In genomic region chr1:99986656-99987225, GRCh38 we compare ENCODE assay signal across 18 cellular contexts. TPM values are rescaled to one million over a fixed set of nuclear protein-coding genes. Genes with fewer than 3 reads are reported as not detected.
A peak's percentile ranks its signal among the peaks of the same experiment; 100 is the strongest.
DNase-seq lines count a peak whose midpoint lies in the region; ATAC-seq and TF ChIP-seq lines count a peak whose summit lies in the region.
"Had no signal": no experiment of that assay in that cellular context is flagged by ENCODE, and none has a peak within 500 bp of the region (broad histone marks: within the 10 kb centered on the region; RNA-seq: fewer than 3 reads in every experiment).

No MANE protein-coding gene starts in this region.

- H3K4me1 Mint-ChIP-seq in endothelial cell (ENCODE audit: unreplicated experiment), result peaks cover 5% of the 10 kb centered on the region
- H3K4me1 Mint-ChIP-seq in CD8-positive, alpha-beta T cell (ENCODE audit: low read depth), result peaks cover 19% of the 10 kb centered on the region
- peaks cover 5% of the 10 kb centered on the region for H3K4me1 Mint-ChIP-seq in activated CD4-positive, alpha-beta T cell treated with anti-CD3 and anti-CD28 coated beads for 36 hours
- H3K4me1 Mint-ChIP-seq in natural killer cell, result peaks cover 6 to 22% of the 10 kb centered on the region in 2 donors
- H3K4me1 Mint-ChIP-seq: CD14-positive monocyte had no signal

- H3K27ac Mint-ChIP-seq in endothelial cell (ENCODE audit: unreplicated experiment), result peak overlapping the region; percentile 42
- H3K27ac Mint-ChIP-seq in CD8-positive, alpha-beta T cell, result no peak overlapping the region
- no peak overlapping the region for H3K27ac Mint-ChIP-seq in activated CD4-positive, alpha-beta T cell treated with anti-CD3 and anti-CD28 coated beads for 36 hours
- no peak overlapping the region for H3K27ac Mint-ChIP-seq in natural killer cell
- H3K27ac Mint-ChIP-seq: CD14-positive monocyte had no signal

- H3K27me3 ChIP-seq in lower lobe of right lung (ENCODE audit: low read depth) (no peaks in the 10 kb centered on the region), upper lobe of left lung (no peaks in the 10 kb centered on the region)
- H3K27me3 ChIP-seq in CD8-positive, alpha-beta T cell (ENCODE audit: insufficient read depth, low read length), result no peaks in the 10 kb centered on the region

- TF ChIP-seq CTCF in endothelial cell (IDR thresholded peaks at IDR 0.05; ENCODE audit: unreplicated experiment) (no peak), lower lobe of right lung (IDR thresholded peaks at IDR 0.05) (no peak), upper lobe of left lung (IDR thresholded peaks at IDR 0.05) (no peak), natural killer cell (IDR thresholded peaks at IDR 0.05) (no peak)
- TF ChIP-seq CTCF in CD8-positive, alpha-beta T cell (IDR thresholded peaks at IDR 0.05), result no peak

- H3K27ac ChIP-seq in lower lobe of right lung, result peak overlapping the region; percentile 42
- peak overlapping the region in 3 of 4 donors; percentile 46 to 69 (median 57) for H3K27ac ChIP-seq in upper lobe of left lung
- no peak overlapping the region for H3K27ac ChIP-seq in CD8-positive, alpha-beta T cell (ENCODE audit: low read depth, low read length)
- H3K27ac ChIP-seq: PC-9, SK-N-MC had no signal

- TF ChIP-seq POLR2A in upper lobe of left lung (IDR thresholded peaks at IDR 0.05), result no peak

- CTCF ChIA-PET in CD8-positive, alpha-beta T cell (lab: Charles Lee), result no interaction called here
- CTCF ChIA-PET in activated CD4-positive, alpha-beta T cell treated with anti-CD3 and anti-CD28 coated beads for 36 hours (lab: Charles Lee), result interaction anchor here (0.7 kb wide), 1 partner anchor 544 kb away, joined by 3 read pairs; no protein-coding TSS in a partner anchor

- 63 to 71% methylated on average over 2 of the region's 2 CpGs for WGBS in upper lobe of left lung, 2 donors

- intact Hi-C loops in lower lobe of right lung (cut with DNase I) (no loop called here), natural killer cell (cut with micrococcal nuclease) (no loop called here)
- intact Hi-C loops in CD8-positive, alpha-beta T cell (cut with DNase I, micrococcal nuclease), result loop anchor here in 1 of 2 experiments (1.0 kb wide), 1 partner anchor 10 kb away; no protein-coding TSS in a partner anchor
- intact Hi-C loops in activated CD4-positive, alpha-beta T cell treated with anti-CD3 and anti-CD28 coated beads for 36 hours (cut with DNase I, micrococcal nuclease), result no loop called here

- peak in 1 of 4 donors; percentile 41 for TF ChIP-seq EP300 in upper lobe of left lung (IDR thresholded peaks at IDR 0.05)

- H3K4me3 Mint-ChIP-seq in endothelial cell (ENCODE audit: unreplicated experiment) (no peak overlapping the region), natural killer cell (no peak overlapping the region)
- no peak overlapping the region for H3K4me3 Mint-ChIP-seq in CD8-positive, alpha-beta T cell
- no peak overlapping the region for H3K4me3 Mint-ChIP-seq in activated CD4-positive, alpha-beta T cell treated with anti-CD3 and anti-CD28 coated beads for 36 hours
- H3K4me3 Mint-ChIP-seq: CD14-positive monocyte had no signal

- ATAC-seq in lower lobe of right lung, result peak in 1 of 2 donors; percentile 42
- ATAC-seq in upper lobe of left lung (ENCODE audit: low FRiP score in 2 of 2), result no peak
- ATAC-seq in CD8-positive, alpha-beta T cell, result no peak
- ATAC-seq in activated CD4-positive, alpha-beta T cell treated with anti-CD3 and anti-CD28 coated beads for 36 hours, result no peak
- ATAC-seq in natural killer cell, result no peak

- H3K9me3 Mint-ChIP-seq in endothelial cell (ENCODE audit: unreplicated experiment) (peaks cover 4% of the 10 kb centered on the region), natural killer cell (no peaks in the 10 kb centered on the region)
- peaks cover 5% of the 10 kb centered on the region for H3K9me3 Mint-ChIP-seq in CD8-positive, alpha-beta T cell
- no peaks in the 10 kb centered on the region for H3K9me3 Mint-ChIP-seq in activated CD4-positive, alpha-beta T cell treated with anti-CD3 and anti-CD28 coated beads for 36 hours (ENCODE audit: low read depth)

- H3K36me3 ChIP-seq in lower lobe of right lung, result no peaks in the 10 kb centered on the region
- peaks cover 0 to 10% (median 2%) of the 10 kb centered on the region in 4 donors for H3K36me3 ChIP-seq in upper lobe of left lung
- H3K36me3 ChIP-seq in CD8-positive, alpha-beta T cell (ENCODE audit: insufficient read depth, low read length), result no peaks in the 10 kb centered on the region

- peaks cover 6% of the 10 kb centered on the region for H3K9me3 ChIP-seq in lower lobe of right lung
- H3K9me3 ChIP-seq in upper lobe of left lung, result peaks cover 1 to 3% (median 2%) of the 10 kb centered on the region in 4 donors
- no peaks in the 10 kb centered on the region for H3K9me3 ChIP-seq in CD8-positive, alpha-beta T cell (ENCODE audit: low read length)

- DNase-seq in NCI-H2029 (lab: John Stamatoyannopoulos, UW) (peak; percentile 9), NCI-H2029 treated with DMSO at 0.1 percent for 48 hours (lab: John Stamatoyannopoulos, UW) (no peak), endothelial cell (ENCODE audit: low spot score) (no peak), lower lobe of right lung (no peak), upper lobe of left lung (no peak), natural killer cell (no peak)
- no peak for DNase-seq in CD8-positive, alpha-beta T cell
- DNase-seq in activated CD4-positive, alpha-beta T cell treated with anti-CD3 and anti-CD28 coated beads for 36 hours, result no peak
- DNase-seq: 8988T, DMS53, HCEC 1CT, IMR-90, NCI-H1436 treated with DMSO at 0.1 percent for 48 hours, NCI-H226, NCI-H526 treated with DMSO at 0.1 percent for 48 hours, PC-9 had no signal

- H3K4me1 ChIP-seq in lower lobe of right lung, result peaks cover 9% of the 10 kb centered on the region
- H3K4me1 ChIP-seq in upper lobe of left lung, result peaks cover 0 to 13% (median 7%) of the 10 kb centered on the region in 4 donors
- no peaks in the 10 kb centered on the region for H3K4me1 ChIP-seq in CD8-positive, alpha-beta T cell (ENCODE audit: insufficient read depth, low read length)

- peaks cover 3% of the 10 kb centered on the region for H3K27me3 Mint-ChIP-seq in endothelial cell (ENCODE audit: unreplicated experiment)
- no peaks in the 10 kb centered on the region for H3K27me3 Mint-ChIP-seq in CD8-positive, alpha-beta T cell (ENCODE audit: low read depth)
- no peaks in the 10 kb centered on the region for H3K27me3 Mint-ChIP-seq in activated CD4-positive, alpha-beta T cell treated with anti-CD3 and anti-CD28 coated beads for 36 hours
- H3K27me3 Mint-ChIP-seq in natural killer cell (ENCODE audit: low read depth in 2 of 2), result no peaks in the 10 kb centered on the region

- peaks cover 25% of the 10 kb centered on the region for H3K36me3 Mint-ChIP-seq in endothelial cell (ENCODE audit: low read depth, unreplicated experiment)
- peaks cover 36% of the 10 kb centered on the region for H3K36me3 Mint-ChIP-seq in CD8-positive, alpha-beta T cell
- H3K36me3 Mint-ChIP-seq in activated CD4-positive, alpha-beta T cell treated with anti-CD3 and anti-CD28 coated beads for 36 hours (ENCODE audit: low read depth), result peaks cover 27% of the 10 kb centered on the region
- H3K36me3 Mint-ChIP-seq in natural killer cell, result no peaks in the 10 kb centered on the region

- H3K4me3 ChIP-seq in lower lobe of right lung (no peak overlapping the region), upper lobe of left lung (no peak overlapping the region)
- H3K4me3 ChIP-seq in CD8-positive, alpha-beta T cell (ENCODE audit: low read depth, low read length), result no peak overlapping the region
- H3K4me3 ChIP-seq: PC-9, SK-N-MC had no signal

- POLR2A ChIA-PET in CD8-positive, alpha-beta T cell (lab: Charles Lee), result no interaction called here
- POLR2A ChIA-PET in activated CD4-positive, alpha-beta T cell treated with anti-CD3 and anti-CD28 coated beads for 36 hours (lab: Charles Lee), result no interaction called here

RNA-seq across cellular contexts. Expression of gene SLC35A3, which starts 16.9 kb away (rescaled TPM):
- total RNA-seq in endothelial cell (ENCODE audit: unreplicated experiment) (19.0 TPM), lower lobe of right lung (30.6 TPM), upper lobe of left lung (10 to 100 TPM; 19.9 to 49.7 (median 25.2) TPM), natural killer cell (10 to 100 TPM; 40.2 to 49.8 (median 43.1) TPM)
- total RNA-seq in CD8-positive, alpha-beta T cell, result 10 to 100 TPM; 30.2 to 35.4 TPM
- 10 to 100 TPM; 11.2 to 13.4 TPM for total RNA-seq in activated CD4-positive, alpha-beta T cell treated with anti-CD3 and anti-CD28 coated beads for 36 hours
